5 cellular contexts compared by ENCODE assay signal in genomic region chr5:165642366-165642765, GRCh38.
"Had no signal": no experiment of that assay in that cellular context is flagged by ENCODE, and none has a peak within 500 bp of the region (broad histone marks: within the 10 kb centered on the region; RNA-seq: fewer than 3 reads in every experiment).

No MANE protein-coding gene starts in this region.

- DNase-seq: IMR-90, KBM-7, KG1 had no signal

- H3K4me3 ChIP-seq: K562 had no signal

- H3K27ac ChIP-seq: HL-60 had no signal
